20 cellular contexts compared by ENCODE assay signal in genomic region chr1:218717611-218718010, GRCh38.
A peak's percentile ranks its signal among the peaks of the same experiment; 100 is the strongest.
DNase-seq lines count a peak whose midpoint lies in the region; ATAC-seq and TF ChIP-seq lines count a peak whose summit lies in the region.
"Had no signal": no experiment of that assay in that cellular context is flagged by ENCODE, and none has a peak within 500 bp of the region (broad histone marks: within the 10 kb centered on the region; RNA-seq: fewer than 3 reads in every experiment).

No MANE protein-coding gene starts in this region.

- no peaks in the 10 kb centered on the region for H3K27me3 Mint-ChIP-seq in osteocyte (ENCODE audit: unreplicated experiment)

- H3K36me3 ChIP-seq in GM23248 (ENCODE audit: low read depth): no peaks in the 10 kb centered on the region
- H3K36me3 ChIP-seq: BE2C, esophagus squamous epithelium had no signal

- no peak overlapping the region for H3K4me3 Mint-ChIP-seq in osteocyte (ENCODE audit: unreplicated experiment)

- no peak overlapping the region for H2AFZ ChIP-seq in GM23248

- peak overlapping the region; percentile 36 for H3K4me2 ChIP-seq in GM23248 (ENCODE audit: unreplicated experiment)

- peaks cover 17% of the 10 kb centered on the region for H3K4me1 ChIP-seq in GM23248 (ENCODE audit: insufficient read depth)
- H3K4me1 ChIP-seq: BE2C, esophagus squamous epithelium, testis had no signal

- no peaks in the 10 kb centered on the region for H3K9me2 ChIP-seq in GM23248 (ENCODE audit: insufficient read depth)

- H3K27me3 ChIP-seq in GM23248 (replicated peaks; ENCODE audit: insufficient read depth): no peaks in the 10 kb centered on the region
- H3K27me3 ChIP-seq: BE2C, esophagus squamous epithelium, testis had no signal

- H3K4me3 ChIP-seq in GM23248: no peak overlapping the region
- no peak overlapping the region for H3K4me3 ChIP-seq in fibroblast of mammary gland (ENCODE audit: control insufficient read depth, low read depth, low read length)
- H3K4me3 ChIP-seq: esophagus squamous epithelium, testis had no signal

- H3K36me3 Mint-ChIP-seq in osteocyte (ENCODE audit: unreplicated experiment): no peaks in the 10 kb centered on the region

- DNase-seq in GM23248 (peak; percentile 41), amniotic epithelial cell (ENCODE audit: low read depth) (peak; percentile 12), fibroblast of mammary gland (ENCODE audit: low read depth) (peak; percentile 37), osteocyte (ENCODE audit: extremely low spot score, unreplicated experiment) (no peak), COLO829 (ENCODE audit: low spot score) (no peak), KBM-7 (no peak)
- DNase-seq: activated CD4-positive, alpha-beta T cell treated with anti-CD3 and anti-CD28 coated beads, Interleukin-2, amount 50 U/mL, for 48 hours; activated naive CD4-positive, alpha-beta T cell treated with Interleukin-2 at 50 U/mL for 16 hours; activated T-cell treated with anti-CD3 and anti-CD28 coated beads, Interleukin-2, amount 50 U/mL, for 1 hour; BE2C; Calu3; esophagus squamous epithelium; GF-D8; hippocampal formation; mesendoderm; NCI-H1694; NCI-H345; testis had no signal

- peaks cover 31% of the 10 kb centered on the region for H3K4me1 Mint-ChIP-seq in osteocyte (ENCODE audit: unreplicated experiment)

- TF ChIP-seq CTCF in fibroblast of mammary gland (conservative IDR thresholded peaks at IDR 0.05; ENCODE audit: control insufficient read depth, insufficient read depth, low read depth, low read length) (no peak), osteocyte (IDR thresholded peaks at IDR 0.05) (no peak)

- no peaks in the 10 kb centered on the region for H4K20me1 ChIP-seq in GM23248 (ENCODE audit: insufficient read depth)

- H3K27ac Mint-ChIP-seq in osteocyte (ENCODE audit: unreplicated experiment): peak overlapping the region; percentile 61

- no peak overlapping the region for H3K9ac ChIP-seq in GM23248

- no peaks in the 10 kb centered on the region for H3K79me2 ChIP-seq in GM23248 (ENCODE audit: insufficient read depth)

- H3F3A ChIP-seq in GM23248 (ENCODE audit: insufficient read depth): peaks cover 16% of the 10 kb centered on the region

- H3K9me3 Mint-ChIP-seq in osteocyte (ENCODE audit: unreplicated experiment): peaks cover 14% of the 10 kb centered on the region

- H3K27ac ChIP-seq in GM23248: no peak overlapping the region
- H3K27ac ChIP-seq: esophagus squamous epithelium, testis had no signal

- ATAC-seq in HG03342 (IDR thresholded peaks at IDR 0.05; ENCODE audit: unreplicated experiment): no peak
- no peak for ATAC-seq in HG03521 (IDR thresholded peaks at IDR 0.05; ENCODE audit: unreplicated experiment)

- in situ Hi-C loops in GM23248 (cut with MboI) (no loop called here), KBM-7 (cut with MboI; ENCODE audit: low pct_unique_long_range_greater_than_20kb, low sequenced_read_pairs) (no loop called here)

- H3K9me3 ChIP-seq in GM23248 (ENCODE audit: low read depth): no peaks in the 10 kb centered on the region
- H3K9me3 ChIP-seq: BE2C, esophagus squamous epithelium, testis had no signal

- WGBS in GM23248 (ENCODE audit: low coverage in 1 of 2, low lambda C conversion rate in 2 of 2, missing lambda C conversion rate in 2 of 2), 2 experiments: 4 to 5% methylated on average over 1 of the region's 1 CpG

Comparison
In these comparisons a context has a peak if more than half of its experiments do, and no peak if none do; other contexts are left out.
1. DNase-seq: peak in GM23248 (single experiment), amniotic epithelial cell (single experiment) and fibroblast of mammary gland (single experiment); none in osteocyte (single experiment), COLO829 (single experiment) and KBM-7 (single experiment).